In genomic region chr11:47348859-47349258, GRCh38 we compare ENCODE assay signal across 8 cellular contexts. TPM values are rescaled to one million over a fixed set of nuclear protein-coding genes. Genes with fewer than 3 reads are reported as not detected.
DNase-seq lines count a peak whose midpoint lies in the region; ATAC-seq and TF ChIP-seq lines count a peak whose summit lies in the region.

No MANE protein-coding gene starts in this region.

- no peak overlapping the region for H3K4me2 ChIP-seq in trophoblast cell (ENCODE audit: low read length)

- intact Hi-C loops in activated naive CD4-positive, alpha-beta T cell treated with anti-CD3 and anti-CD28 coated beads for 36 hours (cut with micrococcal nuclease): loop anchor here (2.0 kb wide), 1 partner anchor 172 kb away; the partner anchor contains the start of gene ARFGAP2

- no peak overlapping the region for H3K18ac ChIP-seq in trophoblast cell (ENCODE audit: low read length)

- H3K9ac ChIP-seq in trophoblast cell (ENCODE audit: low read length): no peak overlapping the region

- no peak overlapping the region for H4K12ac ChIP-seq in trophoblast cell (ENCODE audit: low read depth, low read length)

- H2AK5ac ChIP-seq in trophoblast cell (ENCODE audit: low read length): no peak overlapping the region

- DNase-seq in activated naive CD4-positive, alpha-beta T cell treated with anti-CD3 and anti-CD28 coated beads for 36 hours: peak; percentile 46
- DNase-seq in activated naive CD4-positive, alpha-beta T cell (lab: John Stamatoyannopoulos, UW): no peak
- DNase-seq in NCI-H1105 treated with DMSO at 0.1 percent for 48 hours (lab: John Stamatoyannopoulos, UW): peak; percentile 57
- no peak for DNase-seq in astrocyte of the cerebellum (ENCODE audit: low read depth)
- DNase-seq in osteocyte (ENCODE audit: extremely low spot score, unreplicated experiment): no peak
- no peak for DNase-seq in trophoblast cell
- DNase-seq in stimulated activated CD4-positive, alpha-beta T cell treated with anti-CD3 and anti-CD28 coated beads, Interleukin-4, amount 100 ng/mL, for 24 hours: no peak

- no peak overlapping the region for H2BK12ac ChIP-seq in trophoblast cell (ENCODE audit: low read length)

- no peak overlapping the region for H3K27ac ChIP-seq in trophoblast cell (ENCODE audit: low read depth, low read length)

- H2BK120ac ChIP-seq in trophoblast cell (ENCODE audit: insufficient read depth, low read length, poor library complexity): no peak overlapping the region

- H2BK5ac ChIP-seq in trophoblast cell (ENCODE audit: low read depth, low read length, poor library complexity): no peak overlapping the region

- H4K8ac ChIP-seq in trophoblast cell (ENCODE audit: low read depth, low read length): no peak overlapping the region

- in situ Hi-C loops in astrocyte of the cerebellum (cut with HindIII; ENCODE audit: low sequenced_read_pairs): no loop called here

- H3K4me1 ChIP-seq in trophoblast cell (ENCODE audit: control insufficient read depth in 1 of 2, insufficient read depth in 2 of 2, low read length in 2 of 2): no peaks in the 10 kb centered on the region

- H3K4me3 ChIP-seq in astrocyte of the cerebellum (ENCODE audit: low read depth, low read length): no peak overlapping the region
- H3K4me3 ChIP-seq in trophoblast cell (ENCODE audit: low read depth, low read length): no peak overlapping the region

- H3K27ac Mint-ChIP-seq in activated naive CD4-positive, alpha-beta T cell treated with anti-CD3 and anti-CD28 coated beads for 36 hours: no peak overlapping the region
- H3K27ac Mint-ChIP-seq in osteocyte (ENCODE audit: unreplicated experiment): no peak overlapping the region

- no peaks in the 10 kb centered on the region for H3K9me3 Mint-ChIP-seq in activated naive CD4-positive, alpha-beta T cell treated with anti-CD3 and anti-CD28 coated beads for 36 hours
- no peaks in the 10 kb centered on the region for H3K9me3 Mint-ChIP-seq in osteocyte (ENCODE audit: unreplicated experiment)

- no peaks in the 10 kb centered on the region for H3K27me3 Mint-ChIP-seq in activated naive CD4-positive, alpha-beta T cell treated with anti-CD3 and anti-CD28 coated beads for 36 hours (ENCODE audit: low read depth)
- H3K27me3 Mint-ChIP-seq in osteocyte (ENCODE audit: unreplicated experiment): no peaks in the 10 kb centered on the region

- no peaks in the 10 kb centered on the region for H3K27me3 ChIP-seq in trophoblast cell (ENCODE audit: insufficient read depth, low read length)

- no peaks in the 10 kb centered on the region for H3K36me3 Mint-ChIP-seq in activated naive CD4-positive, alpha-beta T cell treated with anti-CD3 and anti-CD28 coated beads for 36 hours (ENCODE audit: low read depth)
- H3K36me3 Mint-ChIP-seq in osteocyte (ENCODE audit: unreplicated experiment): no peaks in the 10 kb centered on the region

- H3K4me1 Mint-ChIP-seq in activated naive CD4-positive, alpha-beta T cell treated with anti-CD3 and anti-CD28 coated beads for 36 hours (ENCODE audit: low read depth): no peaks in the 10 kb centered on the region
- H3K4me1 Mint-ChIP-seq in osteocyte (ENCODE audit: unreplicated experiment): no peaks in the 10 kb centered on the region

- no peaks in the 10 kb centered on the region for H3K9me3 ChIP-seq in trophoblast cell (ENCODE audit: insufficient read depth, low read depth, low read length)

- H2AFZ ChIP-seq in trophoblast cell (ENCODE audit: insufficient read depth, low read length, poor library complexity): no peak overlapping the region

- H3K4me3 Mint-ChIP-seq in activated naive CD4-positive, alpha-beta T cell treated with anti-CD3 and anti-CD28 coated beads for 36 hours: no peak overlapping the region
- H3K4me3 Mint-ChIP-seq in osteocyte (ENCODE audit: unreplicated experiment): no peak overlapping the region

- no CpG with 5 or more reads among the region's 8 CpGs for WGBS in trophoblast cell (ENCODE audit: extremely low coverage, insufficient coverage, insufficient read length)

- H4K91ac ChIP-seq in trophoblast cell (ENCODE audit: low read depth, low read length): no peak overlapping the region

- H3K23ac ChIP-seq in trophoblast cell (ENCODE audit: low read length): no peak overlapping the region

- no peaks in the 10 kb centered on the region for H3K79me1 ChIP-seq in trophoblast cell (ENCODE audit: low read length)

- H3K14ac ChIP-seq in trophoblast cell (ENCODE audit: low read length): no peak overlapping the region

- no peaks in the 10 kb centered on the region for H3K36me3 ChIP-seq in trophoblast cell (ENCODE audit: control insufficient read depth in 1 of 2, insufficient read depth in 2 of 2, low read length in 2 of 2)

- peak; percentile 35 for TF ChIP-seq CTCF in astrocyte of the cerebellum (IDR thresholded peaks at IDR 0.05; ENCODE audit: low read depth, low read length, missing control alignments)
- TF ChIP-seq CTCF in osteocyte (IDR thresholded peaks at IDR 0.05): peak; percentile 44

- ATAC-seq in HG02798 (IDR thresholded peaks at IDR 0.05; ENCODE audit: poor library complexity, unreplicated experiment): no peak

- H3K79me2 ChIP-seq in trophoblast cell (ENCODE audit: control insufficient read depth, insufficient read depth, low read length, poor library complexity): no peaks in the 10 kb centered on the region

- H3K4ac ChIP-seq in trophoblast cell (ENCODE audit: low read depth, low read length): no peak overlapping the region

- CTCF ChIA-PET in activated naive CD4-positive, alpha-beta T cell treated with anti-CD3 and anti-CD28 coated beads for 36 hours (lab: Charles Lee): interaction anchor here (0.6 kb wide), 1 partner anchor 45 kb away, joined by 5 read pairs; no protein-coding TSS in a partner anchor

RNA-seq across cellular contexts. Expression of gene MYBPC3, which starts 3.6 kb away (rescaled TPM):
- total RNA-seq in activated naive CD4-positive, alpha-beta T cell treated with anti-CD3 and anti-CD28 coated beads for 36 hours: not detected
- total RNA-seq in osteocyte: not detected in 2 replicates
- 0.01 TPM in 2 replicates for polyA plus RNA-seq in trophoblast cell (2013)

RNA-seq across cellular contexts. Expression of gene SPI1, which starts 29.5 kb away (rescaled TPM):
- not detected for total RNA-seq in activated naive CD4-positive, alpha-beta T cell treated with anti-CD3 and anti-CD28 coated beads for 36 hours
- total RNA-seq in osteocyte: not detected in 2 replicates
- 0.08 TPM in 2 replicates for polyA plus RNA-seq in trophoblast cell (2013)

RNA-seq across cellular contexts. Expression of gene SLC39A13, which starts 59.5 kb away (rescaled TPM):
- 1 to 10 TPM; 9.2 TPM for total RNA-seq in activated naive CD4-positive, alpha-beta T cell treated with anti-CD3 and anti-CD28 coated beads for 36 hours
- 95.4 and 98.7 TPM in 2 replicates for total RNA-seq in osteocyte
- 27.5 and 28.6 TPM in 2 replicates for polyA plus RNA-seq in trophoblast cell (2013)

Comparison
In these comparisons a context has a peak if more than half of its experiments do, and no peak if none do; other contexts are left out.
1. DNase-seq: peak in activated naive CD4-positive, alpha-beta T cell treated with anti-CD3 and anti-CD28 coated beads for 36 hours (single experiment) and NCI-H1105 treated with DMSO at 0.1 percent for 48 hours (single experiment); none in activated naive CD4-positive, alpha-beta T cell (0 of 4), astrocyte of the cerebellum (single experiment), osteocyte (single experiment), trophoblast cell (0 of 2) and stimulated activated CD4-positive, alpha-beta T cell treated with anti-CD3 and anti-CD28 coated beads, Interleukin-4, amount 100 ng/mL, for 24 hours (single experiment).